Comparison of ENCODE assay signal across 13 cellular contexts in genomic region chr1:229368347-229368746, GRCh38. TPM values are rescaled to one million over a fixed set of nuclear protein-coding genes. Genes with fewer than 3 reads are reported as not detected.
DNase-seq lines count a peak whose midpoint lies in the region; ATAC-seq and TF ChIP-seq lines count a peak whose summit lies in the region.
"Had no signal": no experiment of that assay in that cellular context is flagged by ENCODE, and none has a peak within 500 bp of the region (broad histone marks: within the 10 kb centered on the region; RNA-seq: fewer than 3 reads in every experiment).

No MANE protein-coding gene starts in this region.

- no peaks in the 10 kb centered on the region for H3K79me2 ChIP-seq in KMS-11 (ENCODE audit: insufficient read depth, low read depth)
- H3K79me2 ChIP-seq: parathyroid adenoma had no signal

- H3K9ac ChIP-seq in KMS-11: no peak overlapping the region
- H3K9ac ChIP-seq: parathyroid adenoma had no signal

- H3K27ac ChIP-seq in KMS-11: peak overlapping the region; percentile 37; the same call in 1 of the 2 replicates
- H3K27ac ChIP-seq in heart right ventricle: no peak overlapping the region
- H3K27ac ChIP-seq: parathyroid adenoma had no signal

- H3K4me1 ChIP-seq in KMS-11 (ENCODE audit: low read depth, poor library complexity, severe bottlenecking) (peaks cover 37% of the 10 kb centered on the region), heart right ventricle (peaks cover 0 to 8% (median 0%) of the 10 kb centered on the region in 9 donors)
- H3K4me1 ChIP-seq: parathyroid adenoma had no signal

- no peak for TF ChIP-seq CTCF in KMS-11 (conservative IDR thresholded peaks at IDR 0.05; ENCODE audit: low read depth, low read length)
- no peak for TF ChIP-seq CTCF in heart right ventricle (IDR thresholded peaks at IDR 0.05)

- no peaks in the 10 kb centered on the region for H3K36me3 ChIP-seq in KMS-11 (ENCODE audit: insufficient read depth)
- H3K36me3 ChIP-seq in heart right ventricle: no peaks in the 10 kb centered on the region
- H3K36me3 ChIP-seq: MG63 had no signal

- peak overlapping the region; percentile 84 for H3K4me2 ChIP-seq in KMS-11

- ATAC-seq in GM18498 (IDR thresholded peaks at IDR 0.05; ENCODE audit: unreplicated experiment) (peak; percentile 76), GM19455 (IDR thresholded peaks at IDR 0.05; ENCODE audit: unreplicated experiment) (peak; percentile 53), HG02885 (IDR thresholded peaks at IDR 0.05; ENCODE audit: poor library complexity, unreplicated experiment) (peak; percentile 59), heart right ventricle (no peak), left ventricle myocardium superior (no peak)

- 58 to 75% methylated on average over 2 of the region's 2 CpGs for WGBS in heart right ventricle, 2 donors

- H3K9me3 ChIP-seq in heart right ventricle: no peaks in the 10 kb centered on the region
- H3K9me3 ChIP-seq: MG63 had no signal

- H3K4me3 ChIP-seq in KMS-11 (IDR thresholded peaks at IDR 0.05; ENCODE audit: insufficient read depth, low read depth, low read length) (peak overlapping the region; percentile 65), heart right ventricle (no peak overlapping the region)
- H3K4me3 ChIP-seq: MG63 had no signal

- H3K27me3 ChIP-seq in KMS-11 (ENCODE audit: insufficient read depth, low read depth) (peaks cover 24% of the 10 kb centered on the region; the same call in 1 of the 2 replicates), heart right ventricle (peaks cover 0 to 16% (median 0%) of the 10 kb centered on the region in 7 donors)

- H4K20me1 ChIP-seq in KMS-11 (ENCODE audit: insufficient read depth): no peaks in the 10 kb centered on the region

- DNase-seq in posterior cingulate gyrus (no peak), cerebellar nuclear complex (lab: John Stamatoyannopoulos, UW) (no peak), heart right ventricle (no peak), left ventricle myocardium superior (no peak)
- DNase-seq: activated CD8-positive, alpha-beta memory T cell treated with anti-CD3 and anti-CD28 coated beads for 24 hours; mammary epithelial cell; MG63; stimulated activated CD4-positive, alpha-beta T cell treated with anti-CD3 and anti-CD28 coated beads, Interleukin-4, amount 100 ng/mL, for 1 hour had no signal

- intact Hi-C loops in posterior cingulate gyrus (cut with DNase I) (no loop called here), heart right ventricle (cut with DNase I) (loop anchor here in 1 of 10 donors (5.0 kb wide), 1 partner anchor 114 kb away; no protein-coding TSS in a partner anchor), left ventricle myocardium superior (cut with micrococcal nuclease) (no loop called here)

- no peak overlapping the region for H2AFZ ChIP-seq in KMS-11 (ENCODE audit: low read depth)
- H2AFZ ChIP-seq: parathyroid adenoma had no signal

RNA-seq across cellular contexts. Expression of gene CCSAP, which starts 25.5 kb away (rescaled TPM):
- total RNA-seq in heart right ventricle (1 to 10 TPM; 1.0 to 4.7 (median 3.5) TPM), left ventricle myocardium superior (2.1 TPM)
- 1 to 10 TPM in 1 of 2 donors, under 1 TPM in 1; 0.91 to 2.0 TPM for polyA plus RNA-seq in heart right ventricle

Comparison
In these comparisons a context has a peak if more than half of its experiments do, and no peak if none do; other contexts are left out.
1. ATAC-seq: peak in GM18498 (single experiment), GM19455 (single experiment) and HG02885 (single experiment); none in heart right ventricle (0 of 8) and left ventricle myocardium superior (single experiment).